Comparison of ENCODE assay signal across 1 cellular context in genomic region chr1:100151679-100152078, GRCh38.
TF ChIP-seq lines count a peak whose summit lies in the region.

No MANE protein-coding gene starts in this region.

TF ChIP-seq in K562, 482 proteins besides CTCF, POLR2A, EP300 and RAD21:
- TF ChIP-seq AFF4 (CRISPR knock-in tag; IDR thresholded peaks at IDR 0.05) (no peak), TAF9B (IDR thresholded peaks at IDR 0.05; ENCODE audit: partially characterized antibody) (no peak), PHF8 (IDR thresholded peaks at IDR 0.05; ENCODE audit: borderline replicate concordance, low read length) (no peak)
TF ChIP-seq in K562: peak in this region for 0.
